8 cellular contexts compared by ENCODE assay signal in the genomic region with DNA sequence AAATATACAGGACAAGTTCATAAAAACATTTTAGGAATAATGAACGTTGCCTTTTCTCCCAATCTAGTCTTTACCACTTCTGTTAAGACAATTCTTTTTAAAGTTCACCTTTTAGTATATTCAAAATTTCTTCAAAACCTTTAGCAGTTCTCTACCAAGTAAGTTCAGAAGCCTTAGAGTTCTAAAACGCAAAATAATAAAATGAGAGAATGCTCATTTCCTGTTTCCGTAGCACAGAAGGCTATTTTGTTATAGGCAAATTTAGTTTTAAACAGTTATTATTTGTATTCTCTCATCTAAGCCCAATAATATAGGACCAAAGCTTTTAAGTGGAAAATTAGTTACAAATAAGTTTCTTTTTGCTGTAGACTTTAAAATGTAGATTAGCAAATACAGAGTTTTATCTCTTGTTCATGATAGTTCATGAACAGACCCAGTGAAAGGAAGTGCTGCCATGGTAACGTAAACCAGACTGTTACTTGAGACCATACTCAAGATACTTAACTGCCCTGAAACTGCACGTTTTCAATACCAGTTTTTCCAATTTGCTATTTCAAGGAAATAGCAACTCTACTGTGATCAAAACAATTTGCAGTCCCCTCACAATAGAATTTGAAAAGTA. TPM values are rescaled to one million over a fixed set of nuclear protein-coding genes. Genes with fewer than 3 reads are reported as not detected.
DNase-seq lines count a peak whose midpoint lies in the region; ATAC-seq and FAIRE-seq lines count a peak whose summit lies in the region.

No MANE protein-coding gene starts in this region.

- FAIRE-seq in frontal cortex (lab: Jason Lieb, UNC) = no peak

- H2AK5ac ChIP-seq in mesenchymal stem cell (ENCODE audit: low read length, severe bottlenecking) = no peak overlapping the region

- WGBS in mesenchymal stem cell = 33% methylated on average over 3 of the region's 5 CpGs

- no peak overlapping the region for H2AFZ ChIP-seq in mesenchymal stem cell (ENCODE audit: low read depth, low read length)

- no peak overlapping the region for H3K4me2 ChIP-seq in mesenchymal stem cell (ENCODE audit: low read length, poor library complexity, severe bottlenecking)

- no peaks in the 10 kb centered on the region for H3K27me3 ChIP-seq in mesenchymal stem cell (ENCODE audit: control insufficient read depth in 1 of 2, insufficient read depth in 1 of 2, low read length in 2 of 2)

- peaks cover 8% of the 10 kb centered on the region for H3K79me1 ChIP-seq in mesenchymal stem cell (replicated peaks; ENCODE audit: low read length, poor library complexity, severe bottlenecking)

- no peak overlapping the region for H2BK15ac ChIP-seq in mesenchymal stem cell (ENCODE audit: low read depth, poor library complexity, severe bottlenecking)

- no peak overlapping the region for H3K4ac ChIP-seq in mesenchymal stem cell (ENCODE audit: low read depth in 1 of 2, low read length in 2 of 2)

- H3K36me3 ChIP-seq in mesenchymal stem cell (ENCODE audit: control insufficient read depth in 1 of 2, insufficient read depth in 2 of 2, low read depth in 1 of 2, low read length in 2 of 2) = peaks cover 0 to 21% of the 10 kb centered on the region in 2 experiments

- DNase-seq in CD1c-positive myeloid dendritic cell (ENCODE audit: extremely low spot score) = peak; percentile 44
- DNase-seq in T-helper 1 cell = peak in 4 of 5 donors; percentile 6 to 70 (median 28)
- DNase-seq in mesenchymal stem cell = peak; percentile 80
- no peak for DNase-seq in frontal cortex (ENCODE audit: low spot score in 2 of 2)
- DNase-seq in hypothalamus (lab: John Stamatoyannopoulos, UW) = no peak

- no peak overlapping the region for H3K4me3 ChIP-seq in mesenchymal stem cell (ENCODE audit: insufficient read depth in 1 of 2, low read depth in 1 of 2, low read length in 2 of 2)

- no peak overlapping the region for H3K27ac ChIP-seq in mesenchymal stem cell (ENCODE audit: low read length, poor library complexity, severe bottlenecking)

- no peak overlapping the region for H3K14ac ChIP-seq in mesenchymal stem cell (ENCODE audit: low read length in 2 of 2)

- H4K8ac ChIP-seq in mesenchymal stem cell (ENCODE audit: low read length) = no peak overlapping the region

- H2BK120ac ChIP-seq in mesenchymal stem cell (ENCODE audit: low read depth, low read length) = no peak overlapping the region

- no peak overlapping the region for H2BK5ac ChIP-seq in mesenchymal stem cell (ENCODE audit: low read depth, low read length, poor library complexity, severe bottlenecking)

- no peak overlapping the region for H3K9ac ChIP-seq in mesenchymal stem cell (ENCODE audit: low read length)

- no peak overlapping the region for H3K18ac ChIP-seq in mesenchymal stem cell (ENCODE audit: low read depth in 1 of 2, low read length in 2 of 2)

- no peak overlapping the region for H3K23ac ChIP-seq in mesenchymal stem cell (ENCODE audit: low read length in 2 of 2)

- no peak overlapping the region for H2BK12ac ChIP-seq in mesenchymal stem cell (ENCODE audit: low read length in 2 of 2)

- H3K9me3 ChIP-seq in mesenchymal stem cell (ENCODE audit: control insufficient read depth, low read length) = no peaks in the 10 kb centered on the region

- ATAC-seq in GM19035 (IDR thresholded peaks at IDR 0.05; ENCODE audit: unreplicated experiment) = peak; percentile 77
- peak; percentile 77 for ATAC-seq in HG03432 (IDR thresholded peaks at IDR 0.05; ENCODE audit: unreplicated experiment)
- no peak for ATAC-seq in HG02798 (IDR thresholded peaks at IDR 0.05; ENCODE audit: poor library complexity, unreplicated experiment)

- H3K4me1 ChIP-seq in mesenchymal stem cell (ENCODE audit: control insufficient read depth, insufficient read depth, low read depth, low read length) = no peaks in the 10 kb centered on the region

- no peak overlapping the region for H4K91ac ChIP-seq in mesenchymal stem cell (ENCODE audit: low read length)

RNA-seq across cellular contexts. Expression of a gene that starts 42.3 kb away (rescaled TPM):
- polyA plus RNA-seq in mesenchymal stem cell (2013, experiment 1 of 2) = 9.7 TPM
- polyA plus RNA-seq in mesenchymal stem cell (2013, experiment 2 of 2) = 9.7 TPM
- 48.5 TPM for total RNA-seq in frontal cortex

Comparison
In these comparisons a context has a peak if more than half of its experiments do, and no peak if none do; other contexts are left out.
1. DNase-seq: peak in CD1c-positive myeloid dendritic cell (single experiment), T-helper 1 cell (4 of 5) and mesenchymal stem cell (single experiment); none in frontal cortex (0 of 2) and hypothalamus (0 of 51).